19 cellular contexts compared by ENCODE assay signal in genomic region chr7:77245015-77245755, GRCh38. TPM values are rescaled to one million over a fixed set of nuclear protein-coding genes. Genes with fewer than 3 reads are reported as not detected.
DNase-seq lines count a peak whose midpoint lies in the region; ATAC-seq, FAIRE-seq and TF ChIP-seq lines count a peak whose summit lies in the region.
"Had no signal": no experiment of that assay in that cellular context is flagged by ENCODE, and none has a peak within 500 bp of the region (broad histone marks: within the 10 kb centered on the region; RNA-seq: fewer than 3 reads in every experiment).

No MANE protein-coding gene starts in this region.

- H2AFZ ChIP-seq in K562 (ENCODE audit: low read depth, low read length) = no peak overlapping the region

- POLR2A ChIA-PET in K562 (lab: Yijun Ruan, JAX) = no interaction called here

- no peak overlapping the region for H3K27ac ChIP-seq in K562 (ENCODE audit: extremely low read depth, low read depth, low read length)

- TF ChIP-seq POLR2A in K562 (conservative IDR thresholded peaks at IDR 0.05) = no peak

- TF ChIP-seq EP300 in K562 (IDR thresholded peaks at IDR 0.05; ENCODE audit: low read length) = no peak

- no peak overlapping the region for H3K4me3 ChIP-seq in K562
- H3K4me3 ChIP-seq: smooth muscle cell had no signal

- no peaks in the 10 kb centered on the region for H3K79me2 ChIP-seq in K562 (ENCODE audit: control insufficient read depth, insufficient read depth, low read length)

- no peak overlapping the region for H3K9ac ChIP-seq in K562 (ENCODE audit: insufficient read depth in 1 of 2, low read depth in 2 of 2, low read length in 2 of 2)

- DNase-seq in GM18507 (ENCODE audit: extremely low spot score, insufficient read length, low read depth) (no peak), K562 (ENCODE audit: extremely low read depth in 1 of 4, low spot score in 3 of 4) (no peak), left lobe of liver (ENCODE audit: low spot score) (peak; percentile 84), sciatic nerve (ENCODE audit: low spot score) (no peak), inferior parietal cortex (ENCODE audit: extremely low spot score) (no peak), DMS 273 treated with DMSO at 0.1 percent for 48 hours (lab: John Stamatoyannopoulos, UW) (no peak), AG20443 (ENCODE audit: low spot score) (no peak)
- DNase-seq: activated CD4-positive, alpha-beta T cell treated with anti-CD3 and anti-CD28 coated beads for 1 hour; activated T-cell treated with anti-CD3 and anti-CD28 coated beads, Interleukin-2, amount 50 U/mL, for 24 hours; cerebellar nuclear complex; H9; naive B cell; NCI-H146; NCI-H510A had no signal

- 6% methylated on average over 7 of the region's 7 CpGs for WGBS in K562 (ENCODE audit: insufficient coverage, low coverage, missing lambda C conversion rate)

- TF ChIP-seq RAD21 in K562 (CRISPR knock-in tag; conservative IDR thresholded peaks at IDR 0.05 in 1 of 2, IDR thresholded peaks at IDR 0.05 in 1 of 2) = no peak

- CTCF ChIA-PET in K562 (lab: Yijun Ruan, JAX; ENCODE audit: low intra/inter-chr PET ratio) = no interaction called here

- H3K27me3 ChIP-seq in K562 (ENCODE audit: control insufficient read depth in 2 of 2, insufficient read depth in 2 of 2, low read length in 2 of 2) = peaks cover 0 to 5% of the 10 kb centered on the region in 2 experiments; a peak in 2 of 5 replicates

- H3K4me1 ChIP-seq in K562 (replicated peaks in 1 of 2; ENCODE audit: control insufficient read depth in 2 of 2, insufficient read depth in 2 of 2, low read length in 2 of 2) = no peaks in the 10 kb centered on the region; a peak in 1 of 5 replicates

- no peaks in the 10 kb centered on the region for H3K9me1 ChIP-seq in K562 (ENCODE audit: control insufficient read depth, insufficient read depth, low read length)

- FAIRE-seq in GM18507 (lab: Jason Lieb, UNC) (peak; percentile 52), K562 (lab: Jason Lieb, UNC) (no peak)
- FAIRE-seq: endothelial cell of umbilical vein, keratinocyte had no signal

- H4K20me1 ChIP-seq in K562 (replicated peaks; ENCODE audit: control insufficient read depth, insufficient read depth, low read length) = no peaks in the 10 kb centered on the region

- ATAC-seq in K562 (0 out of 3 replicates have a peak, but pooled peaks have one; percentile 29), left lobe of liver (peak; percentile 95), sciatic nerve (peak; percentile 82), HG02973 (IDR thresholded peaks at IDR 0.05; ENCODE audit: unreplicated experiment) (no peak)

- H3K4me2 ChIP-seq in K562 (ENCODE audit: insufficient read depth, low read length) = no peak overlapping the region

- no peaks in the 10 kb centered on the region for H3K36me3 ChIP-seq in K562 (ENCODE audit: control insufficient read depth, insufficient read depth, low read length)

- no TSS peak for BruUV-seq in K562 (replicated peaks; lab: Mats Ljungman, UMichigan)

- TF ChIP-seq CTCF in K562 (IDR thresholded peaks at IDR 0.05 in 2 of 3, conservative IDR thresholded peaks at IDR 0.05 in 1 of 3; ENCODE audit: insufficient read depth in 2 of 3, low read depth in 1 of 3, low read length in 3 of 3) = no peak

- in situ Hi-C loops in K562 (cut with MboI) = loop anchor here (25.0 kb wide), 1 partner anchor 608 kb away; the partner anchor contains the start of gene POMZP3

- H3K9me3 ChIP-seq in K562 (replicated peaks; ENCODE audit: control insufficient read depth, insufficient read depth, low read depth, low read length) = no peaks in the 10 kb centered on the region

- intact Hi-C loops in K562 (cut with micrococcal nuclease) = loop anchor here (10.0 kb wide), 1 partner anchor 120 kb away; the partner anchor contains the start of gene CCDC146
- intact Hi-C loops in sciatic nerve (cut with DNase I) = no loop called here

TF ChIP-seq in K562, 482 proteins besides CTCF, POLR2A, EP300 and RAD21:
- TF ChIP-seq DDX20 (tag; IDR thresholded peaks at IDR 0.05; ENCODE audit: low read depth) = no peak
- no peak for TF ChIP-seq TCF3 (CRISPR knock-in tag; IDR thresholded peaks at IDR 0.05)
- no peak for TF ChIP-seq YY1 (IDR thresholded peaks at IDR 0.05; ENCODE audit: borderline replicate concordance in 1 of 3, control insufficient read depth in 1 of 3, extremely low read depth in 1 of 3, insufficient read depth in 3 of 3, insufficient read length in 1 of 3, insufficient replicate concordance in 2 of 3, low read depth in 1 of 3, low read length in 2 of 3)
- no peak for TF ChIP-seq MBD2 (IDR thresholded peaks at IDR 0.05; ENCODE audit: borderline replicate concordance, low read depth)
- peak; percentile 27; the same call in 1 of the 2 replicates for TF ChIP-seq BHLHE40 (IDR thresholded peaks at IDR 0.05; ENCODE audit: low read length)
- TF ChIP-seq, protein P1, sequence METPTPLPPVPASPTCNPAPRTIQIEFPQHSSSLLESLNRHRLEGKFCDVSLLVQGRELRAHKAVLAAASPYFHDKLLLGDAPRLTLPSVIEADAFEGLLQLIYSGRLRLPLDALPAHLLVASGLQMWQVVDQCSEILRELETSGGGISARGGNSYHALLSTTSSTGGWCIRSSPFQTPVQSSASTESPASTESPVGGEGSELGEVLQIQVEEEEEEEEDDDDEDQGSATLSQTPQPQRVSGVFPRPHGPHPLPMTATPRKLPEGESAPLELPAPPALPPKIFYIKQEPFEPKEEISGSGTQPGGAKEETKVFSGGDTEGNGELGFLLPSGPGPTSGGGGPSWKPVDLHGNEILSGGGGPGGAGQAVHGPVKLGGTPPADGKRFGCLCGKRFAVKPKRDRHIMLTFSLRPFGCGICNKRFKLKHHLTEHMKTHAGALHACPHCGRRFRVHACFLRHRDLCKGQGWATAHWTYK (CRISPR knock-in tag; IDR thresholded peaks at IDR 0.05) = no peak
- no peak for TF ChIP-seq ID3 (CRISPR knock-in tag; IDR thresholded peaks at IDR 0.05)
- TF ChIP-seq ID3 (tag; IDR thresholded peaks at IDR 0.05) = no peak
- no peak for TF ChIP-seq NR2C2 (CRISPR knock-in tag; IDR thresholded peaks at IDR 0.05)
- TF ChIP-seq NR2C2 (tag; IDR thresholded peaks at IDR 0.05) = peak; percentile 26; the same call in 1 of the 2 replicates

RNA-seq across cellular contexts. Expression of gene FGL2, which starts 45.6 kb away (rescaled TPM):
- not detected in 2 replicates for total RNA-seq in K562 (2011; cell fraction: chromatin; rRNA removed; ENCODE audit: low replicate concordance)
- not detected in 2 replicates for total RNA-seq in K562 (2011; cell fraction: nucleolus; rRNA removed)
- not detected in 2 replicates for total RNA-seq in K562 (2011; cell fraction: nucleoplasm; rRNA removed)
- total RNA-seq in K562 (2014; rRNA removed) (not detected in 2 replicates), K562 (2014; rRNA removed; fragmentation: Illumina TruSeq; extraction: Trizol) (not detected in 2 replicates), K562 (2015; rRNA removed; fragmentation: Illumina TruSeq; extraction: Trizol) (not detected in 2 replicates), K562 (2021) (0.11 TPM in 1 of 2 replicates, not detected in the other), left lobe of liver (6.1 TPM), sciatic nerve (269 TPM)
- polyA plus RNA-seq in K562 (2011; rRNA removed) (not detected in 2 replicates), K562 (2014; fragmentation: Illumina TruSeq; extraction: Trizol) (not detected in 2 replicates), K562 (2014; fragmentation: Nextera tagmentation; extraction: Ambion mirVana) (not detected), K562 (2014; rRNA removed) (not detected in 2 replicates)
- polyA plus RNA-seq in K562 (2011; cell fraction: cytosol; rRNA removed) = not detected in 2 replicates
- not detected in 2 replicates for polyA plus RNA-seq in K562 (2011; cell fraction: nucleus; rRNA removed)
- 0.07 TPM in 1 of 2 replicates, not detected in the other for polyA plus RNA-seq in K562 (2012)
- polyA minus RNA-seq in K562 (2011; rRNA and poly(A)+ RNA removed) = not detected in 2 replicates
- polyA minus RNA-seq in K562 (2011; cell fraction: cytosol; rRNA and poly(A)+ RNA removed) = not detected in 2 replicates
- polyA minus RNA-seq in K562 (2011; cell fraction: nucleus; rRNA and poly(A)+ RNA removed) = not detected in 2 replicates
- total RNA-seq: endothelial cell of umbilical vein, H9, PC-3 had no signal
- polyA plus RNA-seq: endothelial cell of umbilical vein, keratinocyte, smooth muscle cell had no signal

Comparison
In these comparisons a context has a peak if more than half of its experiments do, and no peak if none do; other contexts are left out.
1. RNA of gene FGL2, which starts 45.6 kb away (total RNA-seq): 269 TPM in sciatic nerve (single experiment); 6.1 TPM in left lobe of liver (single experiment) and 0.11 TPM in K562; every median in the first group is over 10 times any median in the second.